ENCODE assay signal across 8 cellular contexts in the genomic region with DNA sequence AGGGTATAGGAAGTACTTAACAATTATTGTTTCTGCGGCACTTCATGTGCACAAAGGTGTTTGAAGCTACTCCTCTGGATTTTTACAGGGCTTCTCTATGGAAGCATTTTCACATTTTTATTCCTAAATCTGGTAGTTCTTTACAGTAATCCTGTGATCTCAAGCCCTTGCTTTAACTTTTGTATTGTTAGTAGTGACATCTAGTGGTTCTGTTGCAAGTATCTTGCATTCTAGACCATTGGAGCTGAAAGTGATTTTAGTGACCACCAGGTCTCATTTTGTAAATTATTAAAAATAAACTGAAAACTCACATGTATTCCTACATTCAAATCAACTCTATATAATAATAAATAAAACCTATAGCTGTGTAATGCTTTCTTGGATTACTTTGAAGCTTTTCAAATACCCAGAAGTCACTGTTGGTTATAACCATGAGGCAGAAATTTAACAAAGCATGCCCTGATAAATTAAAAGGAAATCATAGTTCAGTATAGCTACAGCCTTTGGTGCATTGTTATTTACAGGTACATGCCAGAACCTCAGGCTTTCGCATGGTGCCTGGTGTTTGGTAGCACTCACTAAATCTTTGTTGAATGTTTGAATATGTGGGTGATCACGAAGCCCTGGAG. TPM values are rescaled to one million over a fixed set of nuclear protein-coding genes. Genes with fewer than 3 reads are reported as not detected.
DNase-seq lines count a peak whose midpoint lies in the region; ATAC-seq and TF ChIP-seq lines count a peak whose summit lies in the region.

No MANE protein-coding gene starts in this region.

- H3K36me3 Mint-ChIP-seq in CD8-positive, alpha-beta T cell, result peaks cover 3% of the 10 kb centered on the region

- H4K20me1 ChIP-seq in neural cell (ENCODE audit: insufficient read depth), result no peaks in the 10 kb centered on the region

- CTCF ChIA-PET in GM10248 (lab: Yijun Ruan, JAX), result interaction anchor here (0.8 to 2.3 kb wide), 12 partner anchors 9 to 450 kb away, joined by 3 to 16 read pairs (median 3); no protein-coding TSS in a partner anchor
- CTCF ChIA-PET in CD8-positive, alpha-beta T cell (lab: Charles Lee), result interaction anchor here (1.2 to 2.2 kb wide), 3 partner anchors 11 to 508 kb away, joined by 3 to 7 read pairs (median 3); a partner anchor contains a TSS

- no peaks in the 10 kb centered on the region for H3K4me1 Mint-ChIP-seq in CD8-positive, alpha-beta T cell (ENCODE audit: low read depth)

- TF ChIP-seq RAD21 in neural cell (conservative IDR thresholded peaks at IDR 0.05), result peak; percentile 65

- TF ChIP-seq EP300 in neural cell (conservative IDR thresholded peaks at IDR 0.05; ENCODE audit: poor library complexity, severe bottlenecking), result no peak

- TF ChIP-seq CTCF in GM10248 (IDR thresholded peaks at IDR 0.05; ENCODE audit: control extremely low read depth, extremely low read depth, low read depth, missing control alignments), result peak; percentile 48
- TF ChIP-seq CTCF in neural cell (IDR thresholded peaks at IDR 0.05; ENCODE audit: poor library complexity, severe bottlenecking), result peak; percentile 69
- TF ChIP-seq CTCF in CD8-positive, alpha-beta T cell (IDR thresholded peaks at IDR 0.05), result no peak

- in situ Hi-C loops in T47D (cut with HindIII; ENCODE audit: low pct_unique_long_range_greater_than_20kb, low sequenced_read_pairs), result no loop called here

- H3K27ac ChIP-seq in neural cell (ENCODE audit: low read length), result no peak overlapping the region
- H3K27ac ChIP-seq in CD8-positive, alpha-beta T cell (ENCODE audit: low read depth, low read length), result no peak overlapping the region

- H3K9ac ChIP-seq in neural cell (ENCODE audit: low read length), result no peak overlapping the region

- POLR2A ChIA-PET in GM10248 (lab: Yijun Ruan, JAX), result no interaction called here
- POLR2A ChIA-PET in CD8-positive, alpha-beta T cell (lab: Charles Lee), result no interaction called here

- no peaks in the 10 kb centered on the region for H3K4me1 ChIP-seq in CD8-positive, alpha-beta T cell (ENCODE audit: insufficient read depth, low read length)

- no peak overlapping the region for H3K4me3 Mint-ChIP-seq in CD8-positive, alpha-beta T cell

- H3K36me3 ChIP-seq in neural cell (ENCODE audit: insufficient read depth, low read length), result no peaks in the 10 kb centered on the region
- no peaks in the 10 kb centered on the region for H3K36me3 ChIP-seq in CD8-positive, alpha-beta T cell (ENCODE audit: insufficient read depth, low read length)

- no peak overlapping the region for H3K4me3 ChIP-seq in neural cell (ENCODE audit: low read length)
- H3K4me3 ChIP-seq in CD8-positive, alpha-beta T cell (ENCODE audit: low read depth, low read length), result no peak overlapping the region

- H2AFZ ChIP-seq in neural cell (ENCODE audit: low read depth, low read length), result no peak overlapping the region

- no peaks in the 10 kb centered on the region for H3K9me2 ChIP-seq in neural cell (ENCODE audit: insufficient read depth, low read length)

- H3F3A ChIP-seq in neural cell (ENCODE audit: insufficient read depth, low read length, poor library complexity, severe bottlenecking), result no peaks in the 10 kb centered on the region

- no peak overlapping the region for H3K4me2 ChIP-seq in neural cell (ENCODE audit: low read length)

- intact Hi-C loops in CD8-positive, alpha-beta T cell (cut with DNase I, micrococcal nuclease), result no loop called here

- ATAC-seq in GM18870 (IDR thresholded peaks at IDR 0.05; ENCODE audit: unreplicated experiment), result no peak
- ATAC-seq in CD8-positive, alpha-beta T cell, result no peak

- no peaks in the 10 kb centered on the region for H3K27me3 ChIP-seq in neural cell (ENCODE audit: insufficient read depth, low read depth, low read length)
- H3K27me3 ChIP-seq in CD8-positive, alpha-beta T cell (ENCODE audit: insufficient read depth, low read length), result no peaks in the 10 kb centered on the region

- no peaks in the 10 kb centered on the region for H3K9me3 Mint-ChIP-seq in CD8-positive, alpha-beta T cell

- H3K79me2 ChIP-seq in neural cell (replicated peaks; ENCODE audit: insufficient read depth, low read length), result no peaks in the 10 kb centered on the region

- DNase-seq in GM10248 (ENCODE audit: extremely low spot score), result peak; percentile 24
- peak; percentile 59 for DNase-seq in NAMALWA (ENCODE audit: low spot score)
- peak; percentile 24 to 29 for DNase-seq in T47D (ENCODE audit: low read depth in 1 of 2, low spot score in 1 of 2)
- DNase-seq in middle frontal gyrus (ENCODE audit: extremely low spot score, low spot score), result no peak
- DNase-seq in CD8-positive, alpha-beta T cell, result no peak
- DNase-seq in NCI-H2196 (lab: John Stamatoyannopoulos, UW; ENCODE audit: unreplicated experiment), result no peak

- no peaks in the 10 kb centered on the region for H3K9me3 ChIP-seq in neural cell (ENCODE audit: low read length)
- H3K9me3 ChIP-seq in CD8-positive, alpha-beta T cell (ENCODE audit: low read length), result no peaks in the 10 kb centered on the region

- no peak overlapping the region for H3K27ac Mint-ChIP-seq in CD8-positive, alpha-beta T cell

- H3K27me3 Mint-ChIP-seq in CD8-positive, alpha-beta T cell (ENCODE audit: low read depth), result no peaks in the 10 kb centered on the region

TF ChIP-seq in neural cell, 6 proteins besides CTCF, POLR2A, EP300 and RAD21:
- TF ChIP-seq TAF1 (IDR thresholded peaks at IDR 0.05; ENCODE audit: low read depth), result no peak
- TF ChIP-seq, protein P1, sequence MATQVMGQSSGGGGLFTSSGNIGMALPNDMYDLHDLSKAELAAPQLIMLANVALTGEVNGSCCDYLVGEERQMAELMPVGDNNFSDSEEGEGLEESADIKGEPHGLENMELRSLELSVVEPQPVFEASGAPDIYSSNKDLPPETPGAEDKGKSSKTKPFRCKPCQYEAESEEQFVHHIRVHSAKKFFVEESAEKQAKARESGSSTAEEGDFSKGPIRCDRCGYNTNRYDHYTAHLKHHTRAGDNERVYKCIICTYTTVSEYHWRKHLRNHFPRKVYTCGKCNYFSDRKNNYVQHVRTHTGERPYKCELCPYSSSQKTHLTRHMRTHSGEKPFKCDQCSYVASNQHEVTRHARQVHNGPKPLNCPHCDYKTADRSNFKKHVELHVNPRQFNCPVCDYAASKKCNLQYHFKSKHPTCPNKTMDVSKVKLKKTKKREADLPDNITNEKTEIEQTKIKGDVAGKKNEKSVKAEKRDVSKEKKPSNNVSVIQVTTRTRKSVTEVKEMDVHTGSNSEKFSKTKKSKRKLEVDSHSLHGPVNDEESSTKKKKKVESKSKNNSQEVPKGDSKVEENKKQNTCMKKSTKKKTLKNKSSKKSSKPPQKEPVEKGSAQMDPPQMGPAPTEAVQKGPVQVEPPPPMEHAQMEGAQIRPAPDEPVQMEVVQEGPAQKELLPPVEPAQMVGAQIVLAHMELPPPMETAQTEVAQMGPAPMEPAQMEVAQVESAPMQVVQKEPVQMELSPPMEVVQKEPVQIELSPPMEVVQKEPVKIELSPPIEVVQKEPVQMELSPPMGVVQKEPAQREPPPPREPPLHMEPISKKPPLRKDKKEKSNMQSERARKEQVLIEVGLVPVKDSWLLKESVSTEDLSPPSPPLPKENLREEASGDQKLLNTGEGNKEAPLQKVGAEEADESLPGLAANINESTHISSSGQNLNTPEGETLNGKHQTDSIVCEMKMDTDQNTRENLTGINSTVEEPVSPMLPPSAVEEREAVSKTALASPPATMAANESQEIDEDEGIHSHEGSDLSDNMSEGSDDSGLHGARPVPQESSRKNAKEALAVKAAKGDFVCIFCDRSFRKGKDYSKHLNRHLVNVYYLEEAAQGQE (IDR thresholded peaks at IDR 0.05; ENCODE audit: borderline replicate concordance), result no peak
- TF ChIP-seq POLR2AphosphoS5 (IDR thresholded peaks at IDR 0.05), result no peak
- no peak for TF ChIP-seq MXI1 (conservative IDR thresholded peaks at IDR 0.05; ENCODE audit: poor library complexity, severe bottlenecking)
- TF ChIP-seq EZH2 (IDR thresholded peaks at IDR 0.05; ENCODE audit: borderline replicate concordance, insufficient read depth, low read length, poor library complexity, severe bottlenecking), result no peak
- peak; percentile 66 for TF ChIP-seq SMC3 (conservative IDR thresholded peaks at IDR 0.05; ENCODE audit: poor library complexity)
TF ChIP-seq in neural cell: peak in this region for 1.

RNA-seq across cellular contexts. Expression of a gene that starts 18.9 kb away (rescaled TPM):
- polyA plus RNA-seq in neural cell, result 2,306 and 2,396 TPM in 2 replicates
- polyA minus RNA-seq in neural cell, result 1,165 and 1,355 TPM in 2 replicates
- total RNA-seq in CD8-positive, alpha-beta T cell, result 1,000 to 10,000 TPM; 3,866 to 4,021 TPM

Comparison
In these comparisons a context has a peak if more than half of its experiments do, and no peak if none do; other contexts are left out.
1. DNase-seq: peak in GM10248 (single experiment), NAMALWA (single experiment) and T47D (2 of 2); none in middle frontal gyrus (single experiment), CD8-positive, alpha-beta T cell (0 of 7) and NCI-H2196 (single experiment).